In genomic region chr2:108908717-108909077, GRCh38 we compare ENCODE assay signal across 21 cellular contexts.
DNase-seq lines count a peak whose midpoint lies in the region; ATAC-seq and TF ChIP-seq lines count a peak whose summit lies in the region.
"Had no signal": no experiment of that assay in that cellular context is flagged by ENCODE, and none has a peak within 500 bp of the region (broad histone marks: within the 10 kb centered on the region; RNA-seq: fewer than 3 reads in every experiment).

No MANE protein-coding gene starts in this region.

- POLR2A ChIA-PET in activated CD8-positive, alpha-beta T cell treated with anti-CD3 and anti-CD28 coated beads, Interleukin-2, amount 10 ng/mL, durations not matched to agents 7 days and 5 days (lab: Charles Lee) = no interaction called here
- POLR2A ChIA-PET in activated CD8-positive, alpha-beta T cell treated with anti-CD3 and anti-CD28 coated beads for 36 hours (lab: Charles Lee) = interaction anchor here (0.6 kb wide), 1 partner anchor 34 kb away, joined by 3 read pairs; no protein-coding TSS in a partner anchor

- no peak overlapping the region for H3K4me3 Mint-ChIP-seq in activated CD8-positive, alpha-beta T cell treated with anti-CD3 and anti-CD28 coated beads, Interleukin-2, amount 10 ng/mL, durations not matched to agents 7 days and 5 days
- H3K4me3 Mint-ChIP-seq in activated CD8-positive, alpha-beta T cell treated with anti-CD3 and anti-CD28 coated beads for 36 hours = no peak overlapping the region
- H3K4me3 Mint-ChIP-seq: CD4-positive, alpha-beta T cell; H9 had no signal

- H3K4me3 ChIP-seq in H7 (ENCODE audit: insufficient read depth, low read depth, low read length) = no peak overlapping the region
- H3K4me3 ChIP-seq: GM23248, SJSA1 had no signal

- no peaks in the 10 kb centered on the region for H3K36me3 Mint-ChIP-seq in activated CD8-positive, alpha-beta T cell treated with anti-CD3 and anti-CD28 coated beads, Interleukin-2, amount 10 ng/mL, durations not matched to agents 7 days and 5 days (ENCODE audit: low read depth)
- no peaks in the 10 kb centered on the region for H3K36me3 Mint-ChIP-seq in activated CD8-positive, alpha-beta T cell treated with anti-CD3 and anti-CD28 coated beads for 36 hours (ENCODE audit: low read depth)

- no peaks in the 10 kb centered on the region for H3K36me3 ChIP-seq in H7 (replicated peaks; ENCODE audit: control insufficient read depth, insufficient read depth, low read length)
- H3K36me3 ChIP-seq: SJSA1 had no signal

- ATAC-seq in activated CD8-positive, alpha-beta T cell treated with anti-CD3 and anti-CD28 coated beads, Interleukin-2, amount 10 ng/mL, durations not matched to agents 7 days and 5 days = no peak
- no peak for ATAC-seq in activated CD8-positive, alpha-beta T cell treated with anti-CD3 and anti-CD28 coated beads for 36 hours
- ATAC-seq in GM18520 (IDR thresholded peaks at IDR 0.05; ENCODE audit: unreplicated experiment) = no peak

- no peaks in the 10 kb centered on the region for H3K4me1 Mint-ChIP-seq in activated CD8-positive, alpha-beta T cell treated with anti-CD3 and anti-CD28 coated beads, Interleukin-2, amount 10 ng/mL, durations not matched to agents 7 days and 5 days (ENCODE audit: low read depth)
- H3K4me1 Mint-ChIP-seq in activated CD8-positive, alpha-beta T cell treated with anti-CD3 and anti-CD28 coated beads for 36 hours (ENCODE audit: low read depth) = no peaks in the 10 kb centered on the region
- H3K4me1 Mint-ChIP-seq: H9 had no signal

- H3K27me3 Mint-ChIP-seq in activated CD8-positive, alpha-beta T cell treated with anti-CD3 and anti-CD28 coated beads, Interleukin-2, amount 10 ng/mL, durations not matched to agents 7 days and 5 days (ENCODE audit: low read depth) = no peaks in the 10 kb centered on the region
- H3K27me3 Mint-ChIP-seq in activated CD8-positive, alpha-beta T cell treated with anti-CD3 and anti-CD28 coated beads for 36 hours = no peaks in the 10 kb centered on the region
- H3K27me3 Mint-ChIP-seq: CD4-positive, alpha-beta T cell had no signal

- CTCF ChIA-PET in activated CD8-positive, alpha-beta T cell treated with anti-CD3 and anti-CD28 coated beads, Interleukin-2, amount 10 ng/mL, durations not matched to agents 7 days and 5 days (lab: Charles Lee) = no interaction called here
- CTCF ChIA-PET in activated CD8-positive, alpha-beta T cell treated with anti-CD3 and anti-CD28 coated beads for 36 hours (lab: Charles Lee) = interaction anchor here (2.5 kb wide), 1 partner anchor 20 kb away, joined by 7 read pairs; no protein-coding TSS in a partner anchor

- H3K9me3 Mint-ChIP-seq in activated CD8-positive, alpha-beta T cell treated with anti-CD3 and anti-CD28 coated beads, Interleukin-2, amount 10 ng/mL, durations not matched to agents 7 days and 5 days (ENCODE audit: insufficient read depth) = no peaks in the 10 kb centered on the region
- no peaks in the 10 kb centered on the region for H3K9me3 Mint-ChIP-seq in activated CD8-positive, alpha-beta T cell treated with anti-CD3 and anti-CD28 coated beads for 36 hours
- H3K9me3 Mint-ChIP-seq: CD4-positive, alpha-beta T cell; H9 had no signal

- peak; percentile 12 for DNase-seq in activated CD8-positive, alpha-beta T cell treated with anti-CD3 and anti-CD28 coated beads, Interleukin-2, amount 10 ng/mL, durations not matched to agents 7 days and 5 days
- no peak for DNase-seq in activated CD8-positive, alpha-beta T cell treated with anti-CD3 and anti-CD28 coated beads for 36 hours
- DNase-seq in AG20443 (ENCODE audit: low spot score) (peak; percentile 4), H7 (peak; percentile 9), iPS-NIHi11 (ENCODE audit: low spot score) (peak; percentile 3), activated gamma-delta T cell treated with Interleukin-2 at 50 U/mL for 16 hours (no peak)
- no peak for DNase-seq in stimulated activated CD4-positive, alpha-beta T cell treated with anti-CD3 and anti-CD28 coated beads, Interleukin-2, amount 100 ng/mL, for 24 hours
- DNase-seq: 8988T; ACHN; CD4-positive, alpha-beta T cell; GM23248; KG1; MM.1S; NCI-H2029; NCI-H446 treated with DMSO at 0.1 percent for 48 hours; NCI-H526; Right ventricle myocardium superior; RPMI8226 had no signal

- TF ChIP-seq CTCF in activated CD8-positive, alpha-beta T cell treated with anti-CD3 and anti-CD28 coated beads for 36 hours (IDR thresholded peaks at IDR 0.05) = no peak

- intact Hi-C loops in activated CD8-positive, alpha-beta T cell treated with anti-CD3 and anti-CD28 coated beads for 36 hours (cut with micrococcal nuclease) = no loop called here

- no peaks in the 10 kb centered on the region for H3K27me3 ChIP-seq in H7 (ENCODE audit: control insufficient read depth, insufficient read depth, low read length)

- no peak overlapping the region for H3K27ac Mint-ChIP-seq in activated CD8-positive, alpha-beta T cell treated with anti-CD3 and anti-CD28 coated beads, Interleukin-2, amount 10 ng/mL, durations not matched to agents 7 days and 5 days
- H3K27ac Mint-ChIP-seq in activated CD8-positive, alpha-beta T cell treated with anti-CD3 and anti-CD28 coated beads for 36 hours = no peak overlapping the region
- H3K27ac Mint-ChIP-seq: CD4-positive, alpha-beta T cell; H9 had no signal

Comparison
In these comparisons a context has a peak if more than half of its experiments do, and no peak if none do; other contexts are left out.
1. DNase-seq: peak in activated CD8-positive, alpha-beta T cell treated with anti-CD3 and anti-CD28 coated beads, Interleukin-2, amount 10 ng/mL, durations not matched to agents 7 days and 5 days (single experiment), AG20443 (single experiment), H7 (single experiment) and iPS-NIHi11 (single experiment); none in activated CD8-positive, alpha-beta T cell treated with anti-CD3 and anti-CD28 coated beads for 36 hours (single experiment), activated gamma-delta T cell treated with Interleukin-2 at 50 U/mL for 16 hours (single experiment) and stimulated activated CD4-positive, alpha-beta T cell treated with anti-CD3 and anti-CD28 coated beads, Interleukin-2, amount 100 ng/mL, for 24 hours (0 of 2).